ENCODE assay signal across 19 cellular contexts in genomic region chr4:113288691-113289090, GRCh38.
DNase-seq lines count a peak whose midpoint lies in the region; ATAC-seq, FAIRE-seq and TF ChIP-seq lines count a peak whose summit lies in the region.
"Had no signal": no experiment of that assay in that cellular context is flagged by ENCODE, and none has a peak within 500 bp of the region (broad histone marks: within the 10 kb centered on the region; RNA-seq: fewer than 3 reads in every experiment).

No MANE protein-coding gene starts in this region.

- no peak for TF ChIP-seq EP300 in H1 (IDR thresholded peaks at IDR 0.05; ENCODE audit: borderline replicate concordance in 1 of 2, low read depth in 2 of 2, low read length in 2 of 2)

- peak; percentile 7 for FAIRE-seq in H1 (lab: Jason Lieb, UNC)
- FAIRE-seq: GM12891, HepG2, HTR-8/SVneo had no signal

- no peak overlapping the region for H4K91ac ChIP-seq in H1 (replicated peaks; ENCODE audit: insufficient read length, low read length)

- peaks cover 0 to 44% (median 10%) of the 10 kb centered on the region in 4 experiments; a peak in 5 of 8 replicates for H3K36me3 ChIP-seq in H1 (ENCODE audit: control insufficient read depth in 2 of 4, insufficient read depth in 4 of 4, low read length in 3 of 4)
- H3K36me3 ChIP-seq in breast epithelium: no peaks in the 10 kb centered on the region

- no peak overlapping the region for H3K4me2 ChIP-seq in H1 (ENCODE audit: insufficient read depth in 1 of 2, low read depth in 2 of 2, low read length in 2 of 2)

- 95% methylated on average over 4 of the region's 4 CpGs; no CpG with 5 or more reads in 1 of the 2 experiments for WGBS in H1 (ENCODE audit: extremely low coverage in 1 of 2, insufficient coverage in 1 of 2, insufficient read length in 1 of 2, insufficient replicate concordance in 2 of 2, low coverage in 1 of 2, low lambda C conversion rate in 2 of 2, missing lambda C conversion rate in 1 of 2), 2 experiments

- H3K4me3 ChIP-seq in H1 (ENCODE audit: extremely low read depth in 1 of 4, insufficient read depth in 2 of 4, low read depth in 3 of 4, low read length in 4 of 4) (no peak overlapping the region), breast epithelium (no peak overlapping the region), dorsolateral prefrontal cortex (no peak overlapping the region)

- POLR2A ChIA-PET in H1 (lab: Charles Lee; ENCODE audit: partially characterized antibody): no interaction called here

- no peaks in the 10 kb centered on the region for H3K79me2 ChIP-seq in H1 (ENCODE audit: control insufficient read depth in 1 of 2, insufficient read depth in 2 of 2, low read length in 2 of 2)

- no peak overlapping the region for H3K23ac ChIP-seq in H1 (ENCODE audit: insufficient read length)

- H2BK120ac ChIP-seq in H1 (replicated peaks; ENCODE audit: low read depth, low read length): no peak overlapping the region

- TF ChIP-seq RAD21 in H1 (IDR thresholded peaks at IDR 0.05 in 1 of 2, conservative IDR thresholded peaks at IDR 0.05 in 1 of 2; ENCODE audit: low read depth in 2 of 2, low read length in 2 of 2): no peak

- no peaks in the 10 kb centered on the region for H4K20me1 ChIP-seq in H1 (replicated peaks in 1 of 2; ENCODE audit: control insufficient read depth in 1 of 2, insufficient read depth in 2 of 2, low read length in 2 of 2)

- H2AFZ ChIP-seq in H1 (ENCODE audit: low read length): no peak overlapping the region

- TF ChIP-seq CTCF in H1 (IDR thresholded peaks at IDR 0.05; ENCODE audit: control extremely low read depth in 1 of 3, insufficient read depth in 1 of 3, low read depth in 1 of 3, low read length in 3 of 3) (no peak), breast epithelium (IDR thresholded peaks at IDR 0.05) (no peak), dorsolateral prefrontal cortex (IDR thresholded peaks at IDR 0.05 in 54 of 56, conservative IDR thresholded peaks at IDR 0.05 in 2 of 56; ENCODE audit: low read depth in 1 of 56, partially characterized antibody in 56 of 56) (no peak), omental fat pad (IDR thresholded peaks at IDR 0.05) (no peak)

- peaks cover 4% of the 10 kb centered on the region; the same call in 1 of the 2 replicates for H3K23me2 ChIP-seq in H1 (ENCODE audit: low read depth, low read length)

- no peak overlapping the region for H3K14ac ChIP-seq in H1 (ENCODE audit: insufficient read length)

- no peak overlapping the region for H2AK5ac ChIP-seq in H1 (ENCODE audit: low read depth, low read length)

- no peak overlapping the region for H2BK5ac ChIP-seq in H1 (ENCODE audit: low read depth, low read length)

- DNase-seq in GM03348 (ENCODE audit: low spot score) (peak; percentile 29), amniotic epithelial cell (ENCODE audit: low read depth) (peak; percentile 5), H1 (ENCODE audit: low read depth in 1 of 2, low spot score in 2 of 2) (no peak), retina (peak; percentile 73), breast epithelium (ENCODE audit: low spot score in 2 of 2) (no peak), dorsolateral prefrontal cortex (no peak), omental fat pad (ENCODE audit: low spot score) (no peak)
- DNase-seq in activated CD8-positive, alpha-beta memory T cell treated with anti-CD3 and anti-CD28 coated beads for 24 hours: no peak
- DNase-seq: ACHN; C1 segment of cervical spinal cord; Calu3; CD4-positive, alpha-beta T cell; DMS 273 treated with DMSO at 0.1 percent for 48 hours; GOT3; HCEC 1CT; HFFc6 had no signal

- CTCF ChIA-PET in H1 (lab: Charles Lee; ENCODE audit: partially characterized antibody): interaction anchor here (0.8 to 9.1 kb wide), 2 partner anchors 10 to 80 kb away, joined by 3 to 78 read pairs; no protein-coding TSS in a partner anchor

- H2BK20ac ChIP-seq in H1 (ENCODE audit: low read length): no peak overlapping the region

- no peak overlapping the region for H3K56ac ChIP-seq in H1 (replicated peaks; ENCODE audit: insufficient read length, low read depth, low read length)

- no peak overlapping the region for H2BK12ac ChIP-seq in H1 (ENCODE audit: low read depth, low read length)

- no peaks in the 10 kb centered on the region for H3K79me1 ChIP-seq in H1 (ENCODE audit: low read depth, low read length)

- H3K9me3 ChIP-seq in H1 (ENCODE audit: insufficient read depth in 2 of 2, low read depth in 1 of 2, low read length in 1 of 2) (no peaks in the 10 kb centered on the region), breast epithelium (no peaks in the 10 kb centered on the region)

- intact Hi-C loops in breast epithelium (cut with DNase I; ENCODE audit: low total_unique reads) (no loop called here), dorsolateral prefrontal cortex (cut with DNase I) (no loop called here)

- H3K27ac ChIP-seq in H1 (ENCODE audit: low read depth, low read length): no peak overlapping the region
- H3K27ac ChIP-seq in breast epithelium: no peak overlapping the region
- H3K27ac ChIP-seq in dorsolateral prefrontal cortex: peak overlapping the region in 3 of 59 donors; percentile 10 to 28 (median 20)

- TF ChIP-seq POLR2A in H1 (IDR thresholded peaks at IDR 0.05; ENCODE audit: control extremely low read depth in 1 of 2, low read depth in 2 of 2, low read length in 2 of 2) (no peak), breast epithelium (IDR thresholded peaks at IDR 0.05) (no peak)

- no peak overlapping the region for H4K8ac ChIP-seq in H1 (ENCODE audit: extremely low read depth, insufficient read depth, low read length)

- no peak overlapping the region for H3K4ac ChIP-seq in H1 (replicated peaks; ENCODE audit: insufficient read length, low read depth, low read length)

- no peak overlapping the region for H4K5ac ChIP-seq in H1 (ENCODE audit: insufficient read length, low read depth, low read length)

- no peak overlapping the region for H2BK15ac ChIP-seq in H1 (ENCODE audit: low read length)

- no peak overlapping the region for H3K18ac ChIP-seq in H1 (ENCODE audit: extremely low read depth, low read length)

- H3K4me1 ChIP-seq in H1 (replicated peaks in 1 of 4; ENCODE audit: control insufficient read depth in 3 of 4, insufficient read depth in 4 of 4, low read length in 3 of 4): peaks cover 11 to 27% (median 19%) of the 10 kb centered on the region in 4 experiments
- H3K4me1 ChIP-seq in breast epithelium: no peaks in the 10 kb centered on the region

- H3K9ac ChIP-seq in H1 (replicated peaks in 1 of 4; ENCODE audit: extremely low read depth in 1 of 4, low read depth in 3 of 4, low read length in 3 of 4): no peak overlapping the region

- H3K27me3 ChIP-seq in H1 (replicated peaks in 1 of 4; ENCODE audit: control insufficient read depth in 3 of 4, extremely low read depth in 1 of 4, insufficient read depth in 3 of 4, low read length in 3 of 4) (no peaks in the 10 kb centered on the region), breast epithelium (no peaks in the 10 kb centered on the region), dorsolateral prefrontal cortex (no peaks in the 10 kb centered on the region)

- no peak for ATAC-seq in omental fat pad (ENCODE audit: low FRiP score)
- ATAC-seq: HepG2 had no signal

TF ChIP-seq in H1, 55 proteins besides CTCF, POLR2A, EP300 and RAD21:
- TF ChIP-seq NRF1 (IDR thresholded peaks at IDR 0.05; ENCODE audit: low read depth, low read length) (no peak), ZNF274 (IDR thresholded peaks at IDR 0.05; ENCODE audit: borderline replicate concordance, extremely low read depth, low read length) (no peak), SUZ12 (IDR thresholded peaks at IDR 0.05; ENCODE audit: low read length) (no peak), JUN (IDR thresholded peaks at IDR 0.05; ENCODE audit: low read depth, low read length) (no peak), SP4 (IDR thresholded peaks at IDR 0.05; ENCODE audit: low read length) (no peak), EGR1 (IDR thresholded peaks at IDR 0.05; ENCODE audit: borderline replicate concordance, low read depth, low read length) (no peak), SIRT6 (IDR thresholded peaks at IDR 0.05; ENCODE audit: low read length) (no peak)

Comparison
In these comparisons a context has a peak if more than half of its experiments do, and no peak if none do; other contexts are left out.
1. DNase-seq: peak in GM03348 (single experiment), amniotic epithelial cell (single experiment) and retina (single experiment); none in H1 (0 of 2), breast epithelium (0 of 2), activated CD8-positive, alpha-beta memory T cell treated with anti-CD3 and anti-CD28 coated beads for 24 hours (single experiment), dorsolateral prefrontal cortex (0 of 10) and omental fat pad (single experiment).